Comparison of ENCODE assay signal across 1 cellular context in the genomic region with DNA sequence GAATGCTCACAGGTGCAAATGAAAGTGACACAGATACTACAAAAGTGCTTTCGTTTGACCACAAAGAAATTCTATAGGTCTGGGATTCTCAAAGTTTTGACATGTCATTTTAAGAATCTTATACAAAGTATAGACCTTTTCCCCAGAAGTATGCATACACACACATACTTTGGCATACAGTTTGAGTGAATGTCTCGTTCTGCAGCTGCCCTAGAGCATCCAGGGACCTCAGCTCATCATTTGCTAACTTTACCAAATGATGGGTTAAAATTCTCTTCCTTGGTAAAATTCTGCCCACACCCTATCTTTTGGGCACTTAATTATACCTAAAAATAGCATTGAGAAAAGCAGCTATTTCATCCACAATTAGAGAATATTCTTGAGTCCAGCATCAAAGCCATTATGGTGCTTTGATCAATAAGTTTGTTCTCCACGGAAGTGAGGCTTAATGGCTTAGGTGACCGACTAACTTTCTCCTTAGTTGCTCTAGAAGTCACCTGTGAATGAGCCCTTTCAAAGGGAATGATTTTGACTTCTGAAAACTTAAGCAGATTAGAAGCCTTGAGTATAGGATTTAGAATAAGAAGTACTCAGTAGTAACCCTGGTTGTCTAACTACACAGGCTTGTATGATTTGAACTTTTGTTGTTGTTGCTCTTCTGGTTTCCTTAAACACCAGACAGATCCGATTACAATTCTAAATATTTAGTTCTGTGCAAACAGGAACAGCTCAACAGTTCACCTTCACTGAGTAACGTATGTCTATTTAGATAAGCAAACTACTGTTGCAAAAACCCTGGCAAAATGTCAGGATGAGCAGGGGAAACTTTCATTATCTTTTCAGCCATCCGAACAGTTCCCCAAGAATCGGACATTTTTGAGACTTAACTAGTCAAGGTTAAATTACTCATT.
TF ChIP-seq lines count a peak whose summit lies in the region.

No MANE protein-coding gene starts in this region.

TF ChIP-seq in K562, 482 proteins besides CTCF, POLR2A, EP300 and RAD21 (continued from another document and continues in another):
- no peak for TF ChIP-seq PATZ1 (CRISPR knock-in tag; IDR thresholded peaks at IDR 0.05; ENCODE audit: borderline replicate concordance)
- peak; percentile 42; the same call in 1 of the 2 replicates for TF ChIP-seq JUN (IDR thresholded peaks at IDR 0.05; ENCODE audit: borderline replicate concordance, low read depth, low read length)
- no peak for TF ChIP-seq JUN (CRISPR knock-in tag; IDR thresholded peaks at IDR 0.05; ENCODE audit: borderline replicate concordance)
- peak; percentile 59; the same call in 1 of the 2 replicates for TF ChIP-seq POLR2H (tag; IDR thresholded peaks at IDR 0.05; ENCODE audit: low read depth)
- TF ChIP-seq U2AF2 (optimal IDR thresholded peaks at IDR 0.05; ENCODE audit: low read depth, low read length), result no peak
- TF ChIP-seq, protein P1, sequence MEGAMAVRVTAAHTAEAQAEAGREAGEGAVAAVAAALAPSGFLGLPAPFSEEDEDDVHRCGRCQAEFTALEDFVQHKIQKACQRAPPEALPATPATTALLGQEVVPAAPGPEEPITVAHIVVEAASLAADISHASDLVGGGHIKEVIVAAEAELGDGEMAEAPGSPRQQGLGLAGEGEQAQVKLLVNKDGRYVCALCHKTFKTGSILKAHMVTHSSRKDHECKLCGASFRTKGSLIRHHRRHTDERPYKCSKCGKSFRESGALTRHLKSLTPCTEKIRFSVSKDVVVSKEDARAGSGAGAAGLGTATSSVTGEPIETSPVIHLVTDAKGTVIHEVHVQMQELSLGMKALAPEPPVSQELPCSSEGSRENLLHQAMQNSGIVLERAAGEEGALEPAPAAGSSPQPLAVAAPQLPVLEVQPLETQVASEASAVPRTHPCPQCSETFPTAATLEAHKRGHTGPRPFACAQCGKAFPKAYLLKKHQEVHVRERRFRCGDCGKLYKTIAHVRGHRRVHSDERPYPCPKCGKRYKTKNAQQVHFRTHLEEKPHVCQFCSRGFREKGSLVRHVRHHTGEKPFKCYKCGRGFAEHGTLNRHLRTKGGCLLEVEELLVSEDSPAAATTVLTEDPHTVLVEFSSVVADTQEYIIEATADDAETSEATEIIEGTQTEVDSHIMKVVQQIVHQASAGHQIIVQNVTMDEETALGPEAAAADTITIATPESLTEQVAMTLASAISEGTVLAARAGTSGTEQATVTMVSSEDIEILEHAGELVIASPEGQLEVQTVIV (CRISPR knock-in tag; IDR thresholded peaks at IDR 0.05; ENCODE audit: borderline replicate concordance), result no peak
- no peak for TF ChIP-seq CHD1 (IDR thresholded peaks at IDR 0.05; ENCODE audit: low read length)
- TF ChIP-seq, protein P2, sequence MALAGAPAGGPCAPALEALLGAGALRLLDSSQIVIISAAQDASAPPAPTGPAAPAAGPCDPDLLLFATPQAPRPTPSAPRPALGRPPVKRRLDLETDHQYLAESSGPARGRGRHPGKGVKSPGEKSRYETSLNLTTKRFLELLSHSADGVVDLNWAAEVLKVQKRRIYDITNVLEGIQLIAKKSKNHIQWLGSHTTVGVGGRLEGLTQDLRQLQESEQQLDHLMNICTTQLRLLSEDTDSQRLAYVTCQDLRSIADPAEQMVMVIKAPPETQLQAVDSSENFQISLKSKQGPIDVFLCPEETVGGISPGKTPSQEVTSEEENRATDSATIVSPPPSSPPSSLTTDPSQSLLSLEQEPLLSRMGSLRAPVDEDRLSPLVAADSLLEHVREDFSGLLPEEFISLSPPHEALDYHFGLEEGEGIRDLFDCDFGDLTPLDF (CRISPR knock-in tag; IDR thresholded peaks at IDR 0.05), result no peak
- no peak for TF ChIP-seq SRSF9 (IDR thresholded peaks at IDR 0.05; ENCODE audit: borderline replicate concordance, low read depth, low read length)
- no peak for TF ChIP-seq POLR2G (IDR thresholded peaks at IDR 0.05; ENCODE audit: low read depth, low read length)
- TF ChIP-seq KLF13 (tag; IDR thresholded peaks at IDR 0.05; ENCODE audit: borderline replicate concordance, low read depth), result no peak
- 0 out of 2 replicates have a peak, but pooled peaks have one; percentile 38 for TF ChIP-seq CEBPG (CRISPR knock-in tag; IDR thresholded peaks at IDR 0.05)
- TF ChIP-seq CEBPG (tag; conservative IDR thresholded peaks at IDR 0.05 in 1 of 2, IDR thresholded peaks at IDR 0.05 in 1 of 2), result peak in 1 of 2 experiments; percentile 53; a peak in 2 of 4 replicates
- TF ChIP-seq ZNF384 (IDR thresholded peaks at IDR 0.05; ENCODE audit: low read depth, low read length), result peak; percentile 36; the same call in 1 of the 2 replicates
- no peak for TF ChIP-seq FOXK1 (CRISPR knock-in tag; IDR thresholded peaks at IDR 0.05; ENCODE audit: borderline replicate concordance)
- no peak for TF ChIP-seq ASH1L (IDR thresholded peaks at IDR 0.05; ENCODE audit: borderline replicate concordance, low read depth, partially characterized antibody)
- TF ChIP-seq RNF2 (IDR thresholded peaks at IDR 0.05), result peak; percentile 61; the same call in 1 of the 2 replicates
- TF ChIP-seq FOXA1 (IDR thresholded peaks at IDR 0.05; ENCODE audit: borderline replicate concordance), result no peak
- peak; percentile 79 for TF ChIP-seq MEIS2 (IDR thresholded peaks at IDR 0.05; ENCODE audit: partially characterized antibody)
- TF ChIP-seq ZNF586 (CRISPR knock-in tag; conservative IDR thresholded peaks at IDR 0.05), result no peak
- TF ChIP-seq ZNF583 (CRISPR knock-in tag; IDR thresholded peaks at IDR 0.05), result no peak
- TF ChIP-seq, protein P3, sequence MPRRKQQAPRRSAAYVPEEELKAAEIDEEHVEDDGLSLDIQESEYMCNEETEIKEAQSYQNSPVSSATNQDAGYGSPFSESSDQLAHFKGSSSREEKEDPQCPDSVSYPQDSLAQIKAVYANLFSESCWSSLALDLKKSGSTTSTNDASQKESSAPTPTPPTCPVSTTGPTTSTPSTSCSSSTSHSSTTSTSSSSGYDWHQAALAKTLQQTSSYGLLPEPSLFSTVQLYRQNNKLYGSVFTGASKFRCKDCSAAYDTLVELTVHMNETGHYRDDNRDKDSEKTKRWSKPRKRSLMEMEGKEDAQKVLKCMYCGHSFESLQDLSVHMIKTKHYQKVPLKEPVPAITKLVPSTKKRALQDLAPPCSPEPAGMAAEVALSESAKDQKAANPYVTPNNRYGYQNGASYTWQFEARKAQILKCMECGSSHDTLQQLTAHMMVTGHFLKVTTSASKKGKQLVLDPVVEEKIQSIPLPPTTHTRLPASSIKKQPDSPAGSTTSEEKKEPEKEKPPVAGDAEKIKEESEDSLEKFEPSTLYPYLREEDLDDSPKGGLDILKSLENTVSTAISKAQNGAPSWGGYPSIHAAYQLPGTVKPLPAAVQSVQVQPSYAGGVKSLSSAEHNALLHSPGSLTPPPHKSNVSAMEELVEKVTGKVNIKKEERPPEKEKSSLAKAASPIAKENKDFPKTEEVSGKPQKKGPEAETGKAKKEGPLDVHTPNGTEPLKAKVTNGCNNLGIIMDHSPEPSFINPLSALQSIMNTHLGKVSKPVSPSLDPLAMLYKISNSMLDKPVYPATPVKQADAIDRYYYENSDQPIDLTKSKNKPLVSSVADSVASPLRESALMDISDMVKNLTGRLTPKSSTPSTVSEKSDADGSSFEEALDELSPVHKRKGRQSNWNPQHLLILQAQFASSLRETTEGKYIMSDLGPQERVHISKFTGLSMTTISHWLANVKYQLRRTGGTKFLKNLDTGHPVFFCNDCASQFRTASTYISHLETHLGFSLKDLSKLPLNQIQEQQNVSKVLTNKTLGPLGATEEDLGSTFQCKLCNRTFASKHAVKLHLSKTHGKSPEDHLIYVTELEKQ (CRISPR knock-in tag; IDR thresholded peaks at IDR 0.05), result no peak
- TF ChIP-seq HMG20A (CRISPR knock-in tag; conservative IDR thresholded peaks at IDR 0.05), result no peak
- TF ChIP-seq BCLAF1 (IDR thresholded peaks at IDR 0.05; ENCODE audit: borderline replicate concordance in 1 of 2, control insufficient read depth in 1 of 2, low read depth in 2 of 2, low read length in 1 of 2), result 0 out of 4 replicates have a peak, but pooled peaks of 1 of the 2 experiments have one; percentile 29
- TF ChIP-seq MITF (IDR thresholded peaks at IDR 0.05), result no peak
- TF ChIP-seq ZEB2 (IDR thresholded peaks at IDR 0.05), result no peak
- TF ChIP-seq CREM (IDR thresholded peaks at IDR 0.05; ENCODE audit: low read depth), result peak; percentile 40; the same call in 1 of the 2 replicates
- TF ChIP-seq ZNF12 (CRISPR knock-in tag; IDR thresholded peaks at IDR 0.05), result no peak
- TF ChIP-seq REST (CRISPR knock-in tag; IDR thresholded peaks at IDR 0.05; ENCODE audit: low read depth), result no peak
- no peak for TF ChIP-seq PTTG1 (tag; IDR thresholded peaks at IDR 0.05; ENCODE audit: low read depth)
- TF ChIP-seq ZNF174 (CRISPR knock-in tag; IDR thresholded peaks at IDR 0.05), result no peak
- TF ChIP-seq, protein P4, sequence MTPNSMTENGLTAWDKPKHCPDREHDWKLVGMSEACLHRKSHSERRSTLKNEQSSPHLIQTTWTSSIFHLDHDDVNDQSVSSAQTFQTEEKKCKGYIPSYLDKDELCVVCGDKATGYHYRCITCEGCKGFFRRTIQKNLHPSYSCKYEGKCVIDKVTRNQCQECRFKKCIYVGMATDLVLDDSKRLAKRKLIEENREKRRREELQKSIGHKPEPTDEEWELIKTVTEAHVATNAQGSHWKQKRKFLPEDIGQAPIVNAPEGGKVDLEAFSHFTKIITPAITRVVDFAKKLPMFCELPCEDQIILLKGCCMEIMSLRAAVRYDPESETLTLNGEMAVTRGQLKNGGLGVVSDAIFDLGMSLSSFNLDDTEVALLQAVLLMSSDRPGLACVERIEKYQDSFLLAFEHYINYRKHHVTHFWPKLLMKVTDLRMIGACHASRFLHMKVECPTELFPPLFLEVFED (CRISPR knock-in tag; conservative IDR thresholded peaks at IDR 0.05), result no peak
- TF ChIP-seq, protein P5, sequence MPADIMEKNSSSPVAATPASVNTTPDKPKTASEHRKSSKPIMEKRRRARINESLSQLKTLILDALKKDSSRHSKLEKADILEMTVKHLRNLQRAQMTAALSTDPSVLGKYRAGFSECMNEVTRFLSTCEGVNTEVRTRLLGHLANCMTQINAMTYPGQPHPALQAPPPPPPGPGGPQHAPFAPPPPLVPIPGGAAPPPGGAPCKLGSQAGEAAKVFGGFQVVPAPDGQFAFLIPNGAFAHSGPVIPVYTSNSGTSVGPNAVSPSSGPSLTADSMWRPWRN (IDR thresholded peaks at IDR 0.05; ENCODE audit: low read depth), result 0 out of 2 replicates have a peak, but pooled peaks have one; percentile 30
- no peak for TF ChIP-seq ZNF668 (CRISPR knock-in tag; IDR thresholded peaks at IDR 0.05)
